19 cellular contexts compared by ENCODE assay signal in genomic region chr5:64502181-64502580, GRCh38. TPM values are rescaled to one million over a fixed set of nuclear protein-coding genes. Genes with fewer than 3 reads are reported as not detected.
DNase-seq lines count a peak whose midpoint lies in the region; ATAC-seq and TF ChIP-seq lines count a peak whose summit lies in the region.
"Had no signal": no experiment of that assay in that cellular context is flagged by ENCODE, and none has a peak within 500 bp of the region (broad histone marks: within the 10 kb centered on the region; RNA-seq: fewer than 3 reads in every experiment).

No MANE protein-coding gene starts in this region.

- no peaks in the 10 kb centered on the region for H3K36me3 ChIP-seq in A673 (ENCODE audit: insufficient read depth, low read length, poor library complexity, severe bottlenecking)
- H3K36me3 ChIP-seq: MG63 had no signal

- POLR2A ChIA-PET in A673 (lab: Charles Lee; ENCODE audit: low non-redundant PET): no interaction called here
- POLR2A ChIA-PET in HEK293T (lab: Yijun Ruan, JAX): no interaction called here

- DNase-seq in A673 (ENCODE audit: low spot score) (peak; percentile 10), NCI-H2227 (lab: John Stamatoyannopoulos, UW; ENCODE audit: unreplicated experiment) (peak; percentile 84), choroid plexus epithelial cell (ENCODE audit: low read depth) (peak; percentile 12), iPS-NIHi7 (ENCODE audit: extremely low spot score) (peak; percentile 21), HEK293T (ENCODE audit: extremely low spot score) (no peak)
- DNase-seq: 8988T, Caco-2, MG63, NCI-H1092 treated with DMSO at 0.1 percent for 48 hours, NCI-H1694 treated with DMSO at 0.1 percent for 48 hours, NCI-H446 treated with DMSO at 0.1 percent for 48 hours, NCI-H748 treated with DMSO at 0.1 percent for 48 hours, SHP77 had no signal

- H3K4me3 ChIP-seq in A673 (ENCODE audit: low read depth, low read length, poor library complexity, severe bottlenecking) (no peak overlapping the region), choroid plexus epithelial cell (ENCODE audit: low read depth, low read length) (no peak overlapping the region)
- H3K4me3 ChIP-seq: GM12878, MG63 had no signal

- H3K27ac ChIP-seq in A673 (ENCODE audit: low read depth, low read length, poor library complexity, severe bottlenecking): no peak overlapping the region
- H3K27ac ChIP-seq: C4-2B had no signal

- ATAC-seq in GM21528 (IDR thresholded peaks at IDR 0.05; ENCODE audit: low FRiP score, unreplicated experiment): no peak
- ATAC-seq in HG02571 (IDR thresholded peaks at IDR 0.05; ENCODE audit: unreplicated experiment): no peak
- ATAC-seq in HG03196 (IDR thresholded peaks at IDR 0.05; ENCODE audit: unreplicated experiment): no peak
- ATAC-seq: GM12878 had no signal

- H3K4me1 ChIP-seq in A673 (ENCODE audit: insufficient read depth, low read length, poor library complexity, severe bottlenecking): no peaks in the 10 kb centered on the region
- H3K4me1 ChIP-seq: Caco-2 had no signal

- peaks cover 57% of the 10 kb centered on the region for H3K27me3 ChIP-seq in A673 (replicated peaks; ENCODE audit: insufficient read depth, low read depth, low read length, poor library complexity)

- intact Hi-C loops in A673 (cut with micrococcal nuclease; ENCODE audit: unreplicated experiment): no loop called here

- BruUV-seq in A673 (replicated peaks; lab: Mats Ljungman, UMichigan): no TSS peak

- no peaks in the 10 kb centered on the region for H3K9me3 ChIP-seq in A673 (ENCODE audit: low read depth, low read length, poor library complexity, severe bottlenecking)
- H3K9me3 ChIP-seq: Caco-2, MG63 had no signal

- TF ChIP-seq CTCF in A673 (conservative IDR thresholded peaks at IDR 0.05; ENCODE audit: low read depth, low read length) (no peak), choroid plexus epithelial cell (conservative IDR thresholded peaks at IDR 0.05; ENCODE audit: low read depth, low read length) (no peak)

- CTCF ChIA-PET in A673 (lab: Charles Lee): no interaction called here
- CTCF ChIA-PET in HEK293T (lab: Yijun Ruan, JAX): no interaction called here

TF ChIP-seq in HEK293T, 16 proteins besides CTCF, POLR2A, EP300 and RAD21:
- TF ChIP-seq SUZ12 (IDR thresholded peaks at IDR 0.05) (no peak), LEF1 (IDR thresholded peaks at IDR 0.05; ENCODE audit: borderline replicate concordance) (no peak), FOXK2 (IDR thresholded peaks at IDR 0.05) (no peak), SP1 (IDR thresholded peaks at IDR 0.05) (no peak), ZNF384 (IDR thresholded peaks at IDR 0.05) (no peak), BHLHE40 (IDR thresholded peaks at IDR 0.05; ENCODE audit: borderline replicate concordance) (no peak), FOXA1 (IDR thresholded peaks at IDR 0.05) (no peak), ELF4 (IDR thresholded peaks at IDR 0.05) (no peak), CTBP1 (IDR thresholded peaks at IDR 0.05; ENCODE audit: borderline replicate concordance) (no peak), HDGF (IDR thresholded peaks at IDR 0.05; ENCODE audit: borderline replicate concordance) (no peak), TARDBP (IDR thresholded peaks at IDR 0.05) (no peak), ARNT (IDR thresholded peaks at IDR 0.05) (no peak)
TF ChIP-seq in HEK293T: peak in this region for 0.

RNA-seq across cellular contexts. Expression of gene RGS7BP, which starts 3.6 kb away (rescaled TPM):
- 3.1 TPM in 2 replicates for total RNA-seq in A673 (2021)
- total RNA-seq: Caco-2, G401, GM12878 had no signal
